ENCODE assay signal across 12 cellular contexts in genomic region chr1:246705368-246705767, GRCh38. TPM values are rescaled to one million over a fixed set of nuclear protein-coding genes. Genes with fewer than 3 reads are reported as not detected.
A peak's percentile ranks its signal among the peaks of the same experiment; 100 is the strongest.
DNase-seq lines count a peak whose midpoint lies in the region; TF ChIP-seq lines count a peak whose summit lies in the region.
"Had no signal": no experiment of that assay in that cellular context is flagged by ENCODE, and none has a peak within 500 bp of the region (broad histone marks: within the 10 kb centered on the region; RNA-seq: fewer than 3 reads in every experiment).

No MANE protein-coding gene starts in this region.

- no peak for TF ChIP-seq POLR2A in testis (IDR thresholded peaks at IDR 0.05)

- no peak overlapping the region for H3K4me3 Mint-ChIP-seq in mesothelial cell of epicardium
- H3K4me3 Mint-ChIP-seq: CD8-positive, alpha-beta memory T cell; IgD-negative memory B cell had no signal

- no peaks in the 10 kb centered on the region for H3K27me3 ChIP-seq in mammary epithelial cell (ENCODE audit: insufficient read depth, low read length)
- no peaks in the 10 kb centered on the region for H3K27me3 ChIP-seq in testis
- no peaks in the 10 kb centered on the region for H3K27me3 ChIP-seq in MG63

- H3K4me1 ChIP-seq in mammary epithelial cell (ENCODE audit: insufficient read depth, low read length) = peaks cover 6% of the 10 kb centered on the region
- no peaks in the 10 kb centered on the region for H3K4me1 ChIP-seq in testis

- dilution Hi-C loops in mammary epithelial cell (cut with HindIII; ENCODE audit: low sequenced_read_pairs) = no loop called here

- peak overlapping the region; percentile 97 for H3K27ac Mint-ChIP-seq in mesothelial cell of epicardium
- H3K27ac Mint-ChIP-seq: IgD-negative memory B cell had no signal

- no peaks in the 10 kb centered on the region for H3K36me3 Mint-ChIP-seq in mesothelial cell of epicardium
- H3K36me3 Mint-ChIP-seq: IgD-negative memory B cell had no signal

- CTCF ChIA-PET in mammary epithelial cell (lab: Charles Lee; ENCODE audit: low non-redundant PET) = interaction anchor here (0.7 kb wide), 1 partner anchor 213 kb away, joined by 7 read pairs; no protein-coding TSS in a partner anchor

- H4K20me1 ChIP-seq in mammary epithelial cell (ENCODE audit: insufficient read depth, low read length) = no peaks in the 10 kb centered on the region

- no peak for TF ChIP-seq EP300 in Ishikawa (IDR thresholded peaks at IDR 0.05; ENCODE audit: borderline replicate concordance)

- DNase-seq in AG09319 (ENCODE audit: extremely low read depth, low read depth) (peak; percentile 82), mammary epithelial cell (peak; percentile 91), mesothelial cell of epicardium (ENCODE audit: low spot score in 2 of 2, unreplicated experiment in 2 of 2) (no peak), testis (no peak), HT-29 (ENCODE audit: low spot score) (no peak), MG63 (no peak), 8988T (no peak)
- DNase-seq: CD8-positive, alpha-beta memory T cell; NCI-H2081 treated with DMSO at 0.1 percent for 48 hours; small intestine had no signal

- no peaks in the 10 kb centered on the region for H3K79me2 ChIP-seq in mammary epithelial cell (ENCODE audit: insufficient read depth, low read length)

- H3K4me3 ChIP-seq in mammary epithelial cell (replicated peaks in 1 of 3; ENCODE audit: insufficient read depth in 1 of 3, low read depth in 2 of 3, low read length in 3 of 3) = no peak overlapping the region
- no peak overlapping the region for H3K4me3 ChIP-seq in testis
- no peak overlapping the region for H3K4me3 ChIP-seq in MG63

- H3K27me3 Mint-ChIP-seq in mesothelial cell of epicardium (ENCODE audit: low read depth) = no peaks in the 10 kb centered on the region

- intact Hi-C loops in mammary epithelial cell (cut with micrococcal nuclease) = no loop called here
- intact Hi-C loops in testis (cut with DNase I; ENCODE audit: low total_unique reads) = no loop called here

- H3K36me3 ChIP-seq in mammary epithelial cell (ENCODE audit: insufficient read depth, low read length) (no peaks in the 10 kb centered on the region), testis (ENCODE audit: low read depth, missing control alignments) (no peaks in the 10 kb centered on the region), MG63 (no peaks in the 10 kb centered on the region)

- no peak overlapping the region for H2AFZ ChIP-seq in mammary epithelial cell (ENCODE audit: low read depth, low read length)

- H3K9me3 Mint-ChIP-seq in mesothelial cell of epicardium = peaks cover 7% of the 10 kb centered on the region
- H3K9me3 Mint-ChIP-seq: CD8-positive, alpha-beta memory T cell had no signal

- in situ Hi-C loops in mammary epithelial cell (cut with MboI; ENCODE audit: low sequenced_read_pairs in 2 of 2) = loop anchor here in 1 of 2 donors (25.0 kb wide), 1 partner anchor 1543 kb away; the partner anchor contains the start of gene KIF26B

- H3K27ac ChIP-seq in mammary epithelial cell (ENCODE audit: insufficient read depth, low read depth, low read length) (peak overlapping the region; percentile 42), testis (no peak overlapping the region)

- H3K4me2 ChIP-seq in mammary epithelial cell (ENCODE audit: insufficient read depth, low read depth, low read length) = no peak overlapping the region

- no peak for TF ChIP-seq CTCF in AG09319 (IDR thresholded peaks at IDR 0.05; ENCODE audit: low read depth, low read length)
- TF ChIP-seq CTCF in mammary epithelial cell (conservative IDR thresholded peaks at IDR 0.05 in 1 of 2, IDR thresholded peaks at IDR 0.05 in 1 of 2; ENCODE audit: extremely low read depth in 1 of 2, insufficient read depth in 1 of 2, low read depth in 1 of 2, low read length in 2 of 2) = no peak
- no peak for TF ChIP-seq CTCF in mesothelial cell of epicardium (IDR thresholded peaks at IDR 0.05; ENCODE audit: unreplicated experiment)
- no peak for TF ChIP-seq CTCF in testis (IDR thresholded peaks at IDR 0.05)

- 29% methylated on average over 3 of the region's 3 CpGs for WGBS in mammary epithelial cell (ENCODE audit: low coverage, missing lambda C conversion rate)
- 80% methylated on average over 3 of the region's 3 CpGs for WGBS in testis, 2 donors

- no peak overlapping the region for H3K9ac ChIP-seq in mammary epithelial cell (ENCODE audit: insufficient read depth, low read length)

- BruUV-seq in mammary epithelial cell (replicated peaks; lab: Mats Ljungman, UMichigan) = no TSS peak

- peaks cover 11% of the 10 kb centered on the region for H3K4me1 Mint-ChIP-seq in mesothelial cell of epicardium
- H3K4me1 Mint-ChIP-seq: IgD-negative memory B cell had no signal

- TF ChIP-seq RAD21 in Ishikawa (IDR thresholded peaks at IDR 0.05; ENCODE audit: low read depth) = no peak

- H3K9me3 ChIP-seq in mammary epithelial cell (replicated peaks; ENCODE audit: insufficient read depth, low read length) = no peaks in the 10 kb centered on the region
- H3K9me3 ChIP-seq in testis = no peaks in the 10 kb centered on the region
- H3K9me3 ChIP-seq in MG63 = 0 out of 2 replicates have a peak, but pooled peaks cover 3% of the 10 kb centered on the region

TF ChIP-seq in Ishikawa, 13 proteins besides CTCF, POLR2A, EP300 and RAD21:
- no peak for TF ChIP-seq USF1 (IDR thresholded peaks at IDR 0.05)
- peak; percentile 27; the same call in 1 of the 2 replicates for TF ChIP-seq TEAD4 (IDR thresholded peaks at IDR 0.05)

RNA-seq across cellular contexts. Expression of gene SCCPDH, which starts 18.8 kb away (rescaled TPM):
- total RNA-seq in mammary epithelial cell (1 to 10 TPM; 1.6 to 9.7 TPM), mesothelial cell of epicardium (34.3 to 35.3 TPM (median 35.1 TPM) in 3 replicates), testis (100 to 1,000 TPM; 103 to 132 TPM)
- polyA plus RNA-seq in mammary epithelial cell (5.2 TPM), testis (ENCODE audit: insufficient read depth, low read depth, low replicate concordance) (289 TPM)
- polyA minus RNA-seq in mammary epithelial cell = 1.3 TPM
- 20.5 and 21.5 TPM in 2 replicates for total RNA-seq in HT-29 (2014; rRNA removed; shearing (Covaris generic))
- 51.1 and 76.6 TPM in 2 replicates for total RNA-seq in MG63 (2014; rRNA removed; shearing (Covaris generic); ENCODE audit: low replicate concordance)

Comparison
In these comparisons a context has a peak if more than half of its experiments do, and no peak if none do; other contexts are left out.
1. DNase-seq: peak in AG09319 (single experiment) and mammary epithelial cell (single experiment); none in mesothelial cell of epicardium (0 of 2), testis (single experiment), HT-29 (single experiment), MG63 (single experiment) and 8988T (single experiment).